Comparison of ENCODE assay signal across 8 cellular contexts in genomic region chr12:56299853-56300643, GRCh38. TPM values are rescaled to one million over a fixed set of nuclear protein-coding genes. Genes with fewer than 3 reads are reported as not detected.
DNase-seq lines count a peak whose midpoint lies in the region; ATAC-seq and TF ChIP-seq lines count a peak whose summit lies in the region.

Gene CS, minus strand, starts transcription at chr12:56300330. Its CDS starts 129 bp downstream, at chr12:56300201.

- no peak for TF ChIP-seq CTCF in omental fat pad (IDR thresholded peaks at IDR 0.05)
- no peak for TF ChIP-seq CTCF in testis (IDR thresholded peaks at IDR 0.05)

- ATAC-seq in HG02610 (IDR thresholded peaks at IDR 0.05; ENCODE audit: unreplicated experiment) (peak; percentile 94), omental fat pad (ENCODE audit: low FRiP score) (peak; percentile 99)
- ATAC-seq in activated naive CD4-positive, alpha-beta T cell treated with anti-CD3 and anti-CD28 coated beads, Interleukin-2, amount 50 U/mL, for 72 hours, result peak; percentile 97 to 99

- DNase-seq in NCI-H1092 treated with DMSO at 0.1 percent for 48 hours (lab: John Stamatoyannopoulos, UW) (peak; percentile 95), SKM-1 (lab: John Stamatoyannopoulos, UW; ENCODE audit: unreplicated experiment) (peak; percentile 80), glomerular endothelial cell (ENCODE audit: extremely low read depth, low read depth, low spot score) (peak; percentile 65), omental fat pad (ENCODE audit: low spot score) (peak; percentile 95), testis (peak; percentile 100)
- DNase-seq in activated naive CD4-positive, alpha-beta T cell treated with anti-CD3 and anti-CD28 coated beads, Interleukin-2, amount 50 U/mL, for 72 hours (ENCODE audit: low spot score in 2 of 2), result peak; percentile 95 to 98

- 0 to 1% methylated on average over 25 to 61 of the region's 63 CpGs for WGBS in testis, 2 donors

- no peaks in the 10 kb centered on the region for H3K27me3 ChIP-seq in testis

- peak within 1 kb of the TSS; percentile 67 to 86 for H3K27ac ChIP-seq in testis

- intact Hi-C loops in testis (cut with DNase I; ENCODE audit: low total_unique reads), result no loop called here

- H3K4me1 ChIP-seq in testis, result peaks cover 25% of the 10 kb centered on the region

- H3K36me3 Mint-ChIP-seq in activated naive CD4-positive, alpha-beta T cell treated with anti-CD3 and anti-CD28 coated beads, Interleukin-2, amount 50 U/mL, for 72 hours, result peaks cover 25 to 37% of the 10 kb centered on the region in 2 donors

- no peaks in the 10 kb centered on the region for H3K9me3 Mint-ChIP-seq in activated naive CD4-positive, alpha-beta T cell treated with anti-CD3 and anti-CD28 coated beads, Interleukin-2, amount 50 U/mL, for 72 hours

- H3K9me3 ChIP-seq in testis, result no peaks in the 10 kb centered on the region

- H3K36me3 ChIP-seq in testis (ENCODE audit: low read depth, missing control alignments), result no peaks in the 10 kb centered on the region

- no peak for TF ChIP-seq POLR2A in testis (IDR thresholded peaks at IDR 0.05)

- peak within 1 kb of the TSS; percentile 96 for H3K4me3 ChIP-seq in GM08714 (ENCODE audit: low read length)
- H3K4me3 ChIP-seq in testis, result peak within 1 kb of the TSS; percentile 78 to 83

- H3K27ac Mint-ChIP-seq in activated naive CD4-positive, alpha-beta T cell treated with anti-CD3 and anti-CD28 coated beads, Interleukin-2, amount 50 U/mL, for 72 hours, result peak within 1 kb of the TSS; percentile 92 to 95

RNA-seq across cellular contexts. Expression of gene CS, which starts in this region (rescaled TPM):
- total RNA-seq in activated naive CD4-positive, alpha-beta T cell treated with anti-CD3 and anti-CD28 coated beads, Interleukin-2, amount 50 U/mL, for 72 hours, result 100 to 1,000 TPM; 319 to 351 TPM
- total RNA-seq in glomerular endothelial cell (146 and 156 TPM in 2 replicates), omental fat pad (100 to 1,000 TPM; 143 to 210 (median 194) TPM), testis (10 to 100 TPM; 67.8 to 70.2 TPM)
- polyA plus RNA-seq in testis (ENCODE audit: insufficient read depth, low read depth, low replicate concordance), result 63.8 TPM

Comparison
In these comparisons a context has a peak if more than half of its experiments do, and no peak if none do; other contexts are left out.
1. Peak in every context shown above with its lines: DNase-seq, ATAC-seq, H3K4me3 ChIP-seq and H3K27ac ChIP-seq.